ENCODE assay signal across 1 cellular context in genomic region chr18:9731380-9731779, GRCh38.
TF ChIP-seq lines count a peak whose summit lies in the region.

No MANE protein-coding gene starts in this region.

TF ChIP-seq in SK-N-SH, 30 proteins besides CTCF, POLR2A, EP300 and RAD21 (continued from another document):
- no peak for TF ChIP-seq ZBTB33 (IDR thresholded peaks at IDR 0.05; ENCODE audit: borderline replicate concordance, low read depth)
- no peak; the same call in 1 of the 2 replicates for TF ChIP-seq RFX5 (IDR thresholded peaks at IDR 0.05; ENCODE audit: low read length)
- no peak for TF ChIP-seq FOXM1 (IDR thresholded peaks at IDR 0.05; ENCODE audit: low read depth)
- no peak for TF ChIP-seq MEF2A (IDR thresholded peaks at IDR 0.05; ENCODE audit: borderline replicate concordance, low read depth)
- TF ChIP-seq REST (IDR thresholded peaks at IDR 0.05; ENCODE audit: low read depth, low read length) = no peak
- TF ChIP-seq GATA2 (CRISPR knock-in tag; IDR thresholded peaks at IDR 0.05) = no peak
- TF ChIP-seq YY1 (IDR thresholded peaks at IDR 0.05; ENCODE audit: low read depth) = no peak
- peak; percentile 37; the same call in 1 of the 2 replicates for TF ChIP-seq NFIC (IDR thresholded peaks at IDR 0.05; ENCODE audit: borderline replicate concordance)
- TF ChIP-seq TAF1 (IDR thresholded peaks at IDR 0.05; ENCODE audit: borderline replicate concordance, low read depth, low read length) = no peak
- TF ChIP-seq SIN3A (IDR thresholded peaks at IDR 0.05; ENCODE audit: borderline replicate concordance, low read depth, low read length) = no peak
- no peak for TF ChIP-seq SMC3 (IDR thresholded peaks at IDR 0.05; ENCODE audit: low read depth, low read length)
- TF ChIP-seq TCF12 (IDR thresholded peaks at IDR 0.05) = 0 out of 2 replicates have a peak, but pooled peaks have one; percentile 53
- TF ChIP-seq EZH2phosphoT487 (IDR thresholded peaks at IDR 0.05; ENCODE audit: borderline replicate concordance, low read depth) = no peak
- TF ChIP-seq MXI1 (IDR thresholded peaks at IDR 0.05; ENCODE audit: low read depth, low read length) = no peak
- TF ChIP-seq NRF1 (IDR thresholded peaks at IDR 0.05; ENCODE audit: low read depth, low read length) = no peak
- TF ChIP-seq CHD2 (IDR thresholded peaks at IDR 0.05; ENCODE audit: low read length, partially characterized antibody) = no peak
- TF ChIP-seq PBX3 (IDR thresholded peaks at IDR 0.05) = no peak
- TF ChIP-seq JUND (IDR thresholded peaks at IDR 0.05) = no peak
